12 cellular contexts compared by ENCODE assay signal in the genomic region with DNA sequence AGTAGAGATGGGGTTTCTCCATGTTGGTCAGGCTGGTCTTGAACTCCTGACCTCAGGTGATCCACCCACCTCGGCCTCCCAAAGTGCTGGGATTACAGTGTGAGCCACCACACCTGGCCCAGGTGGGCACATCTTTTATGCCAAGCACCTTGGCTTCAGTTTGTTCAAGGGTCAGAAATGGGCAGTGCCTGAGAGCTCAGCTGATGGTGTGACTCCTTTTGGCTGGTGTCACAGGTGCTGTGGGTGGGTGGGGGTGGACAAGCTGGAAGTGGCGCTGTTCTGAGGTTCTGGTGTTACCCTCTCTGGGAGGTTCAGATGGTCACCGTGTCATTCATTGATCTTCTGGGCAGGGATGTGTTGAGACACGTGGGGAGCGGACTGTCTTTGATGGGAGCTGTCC. TPM values are rescaled to one million over a fixed set of nuclear protein-coding genes. Genes with fewer than 3 reads are reported as not detected.
DNase-seq lines count a peak whose midpoint lies in the region; TF ChIP-seq lines count a peak whose summit lies in the region.
"Had no signal": no experiment of that assay in that cellular context is flagged by ENCODE, and none has a peak within 500 bp of the region (broad histone marks: within the 10 kb centered on the region; RNA-seq: fewer than 3 reads in every experiment).

No MANE protein-coding gene starts in this region.

- peak; percentile 7 for DNase-seq in activated CD4-positive, alpha-beta memory T cell treated with anti-CD3 and anti-CD28 coated beads for 36 hours
- no peak for DNase-seq in activated CD4-positive, alpha-beta memory T cell treated with anti-CD3 and anti-CD28 coated beads, Interleukin-2, amount 10 ng/mL, durations not matched to agents 7 days and 5 days
- DNase-seq in glutamatergic neuron = no peak
- peak; percentile 35 for DNase-seq in posterior vena cava (ENCODE audit: low spot score)
- DNase-seq in erythroblast (lab: John Stamatoyannopoulos, UW) = no peak
- no peak for DNase-seq in immature natural killer cell
- DNase-seq in progenitor cell of endocrine pancreas (ENCODE audit: low spot score, unreplicated experiment) = no peak
- DNase-seq: ACHN; Calu3; CD4-positive, alpha-beta T cell; DMS 273 treated with DMSO at 0.1 percent for 48 hours; H7 had no signal

- no peak overlapping the region for H3K27ac Mint-ChIP-seq in activated CD4-positive, alpha-beta memory T cell treated with anti-CD3 and anti-CD28 coated beads for 36 hours
- H3K27ac Mint-ChIP-seq in activated CD4-positive, alpha-beta memory T cell treated with anti-CD3 and anti-CD28 coated beads, Interleukin-2, amount 10 ng/mL, durations not matched to agents 7 days and 5 days = no peak overlapping the region
- H3K27ac Mint-ChIP-seq in glutamatergic neuron (ENCODE audit: unreplicated experiment) (peak overlapping the region; percentile 70), immature natural killer cell (no peak overlapping the region), progenitor cell of endocrine pancreas (no peak overlapping the region)
- H3K27ac Mint-ChIP-seq: CD4-positive, alpha-beta T cell had no signal

- intact Hi-C loops in activated CD4-positive, alpha-beta memory T cell treated with anti-CD3 and anti-CD28 coated beads for 36 hours (cut with micrococcal nuclease) = no loop called here
- intact Hi-C loops in posterior vena cava (cut with DNase I) = no loop called here

- no peaks in the 10 kb centered on the region for H3K36me3 Mint-ChIP-seq in activated CD4-positive, alpha-beta memory T cell treated with anti-CD3 and anti-CD28 coated beads for 36 hours
- H3K36me3 Mint-ChIP-seq in activated CD4-positive, alpha-beta memory T cell treated with anti-CD3 and anti-CD28 coated beads, Interleukin-2, amount 10 ng/mL, durations not matched to agents 7 days and 5 days (ENCODE audit: low read depth) = no peaks in the 10 kb centered on the region
- H3K36me3 Mint-ChIP-seq in glutamatergic neuron (ENCODE audit: unreplicated experiment) (no peaks in the 10 kb centered on the region), immature natural killer cell (no peaks in the 10 kb centered on the region), progenitor cell of endocrine pancreas (ENCODE audit: insufficient read depth) (no peaks in the 10 kb centered on the region)

- H3K27me3 Mint-ChIP-seq in activated CD4-positive, alpha-beta memory T cell treated with anti-CD3 and anti-CD28 coated beads for 36 hours = no peaks in the 10 kb centered on the region
- no peaks in the 10 kb centered on the region for H3K27me3 Mint-ChIP-seq in activated CD4-positive, alpha-beta memory T cell treated with anti-CD3 and anti-CD28 coated beads, Interleukin-2, amount 10 ng/mL, durations not matched to agents 7 days and 5 days
- H3K27me3 Mint-ChIP-seq in glutamatergic neuron (ENCODE audit: unreplicated experiment) (peaks cover 6% of the 10 kb centered on the region), immature natural killer cell (ENCODE audit: low read depth in 3 of 3) (peaks cover 0 to 8% (median 1%) of the 10 kb centered on the region in 3 donors), progenitor cell of endocrine pancreas (no peaks in the 10 kb centered on the region)

- no peak overlapping the region for H3K4me3 Mint-ChIP-seq in activated CD4-positive, alpha-beta memory T cell treated with anti-CD3 and anti-CD28 coated beads for 36 hours
- H3K4me3 Mint-ChIP-seq in activated CD4-positive, alpha-beta memory T cell treated with anti-CD3 and anti-CD28 coated beads, Interleukin-2, amount 10 ng/mL, durations not matched to agents 7 days and 5 days = no peak overlapping the region
- H3K4me3 Mint-ChIP-seq in glutamatergic neuron (ENCODE audit: unreplicated experiment) (peak overlapping the region; percentile 66), immature natural killer cell (no peak overlapping the region), progenitor cell of endocrine pancreas (ENCODE audit: low read depth) (no peak overlapping the region)
- H3K4me3 Mint-ChIP-seq: CD4-positive, alpha-beta T cell had no signal

- POLR2A ChIA-PET in activated CD4-positive, alpha-beta memory T cell treated with anti-CD3 and anti-CD28 coated beads for 36 hours (lab: Charles Lee) = no interaction called here
- POLR2A ChIA-PET in activated CD4-positive, alpha-beta memory T cell treated with anti-CD3 and anti-CD28 coated beads, Interleukin-2, amount 10 ng/mL, durations not matched to agents 7 days and 5 days (lab: Charles Lee) = no interaction called here

- no peak for TF ChIP-seq POLR2A in erythroblast (IDR thresholded peaks at IDR 0.05; ENCODE audit: low read length)

- no peaks in the 10 kb centered on the region for H3K4me1 Mint-ChIP-seq in activated CD4-positive, alpha-beta memory T cell treated with anti-CD3 and anti-CD28 coated beads for 36 hours (ENCODE audit: low read depth)
- no peaks in the 10 kb centered on the region for H3K4me1 Mint-ChIP-seq in activated CD4-positive, alpha-beta memory T cell treated with anti-CD3 and anti-CD28 coated beads, Interleukin-2, amount 10 ng/mL, durations not matched to agents 7 days and 5 days
- H3K4me1 Mint-ChIP-seq in glutamatergic neuron (ENCODE audit: low read depth, unreplicated experiment) = peaks cover 48% of the 10 kb centered on the region
- H3K4me1 Mint-ChIP-seq in immature natural killer cell = no peaks in the 10 kb centered on the region
- H3K4me1 Mint-ChIP-seq in progenitor cell of endocrine pancreas (ENCODE audit: low read depth) = no peaks in the 10 kb centered on the region

- TF ChIP-seq CTCF in glutamatergic neuron (IDR thresholded peaks at IDR 0.05; ENCODE audit: partially characterized antibody, unreplicated experiment) (no peak), progenitor cell of endocrine pancreas (IDR thresholded peaks at IDR 0.05; ENCODE audit: unreplicated experiment) (no peak)

- H3K9me3 Mint-ChIP-seq in activated CD4-positive, alpha-beta memory T cell treated with anti-CD3 and anti-CD28 coated beads for 36 hours = no peaks in the 10 kb centered on the region
- H3K9me3 Mint-ChIP-seq in activated CD4-positive, alpha-beta memory T cell treated with anti-CD3 and anti-CD28 coated beads, Interleukin-2, amount 10 ng/mL, durations not matched to agents 7 days and 5 days = no peaks in the 10 kb centered on the region
- peaks cover 9% of the 10 kb centered on the region for H3K9me3 Mint-ChIP-seq in glutamatergic neuron (ENCODE audit: unreplicated experiment)
- peaks cover 0 to 2% (median 0%) of the 10 kb centered on the region in 6 donors for H3K9me3 Mint-ChIP-seq in immature natural killer cell
- H3K9me3 Mint-ChIP-seq in progenitor cell of endocrine pancreas (ENCODE audit: low read depth) = no peaks in the 10 kb centered on the region
- H3K9me3 Mint-ChIP-seq: CD4-positive, alpha-beta T cell had no signal

- CTCF ChIA-PET in activated CD4-positive, alpha-beta memory T cell treated with anti-CD3 and anti-CD28 coated beads for 36 hours (lab: Charles Lee) = no interaction called here
- CTCF ChIA-PET in activated CD4-positive, alpha-beta memory T cell treated with anti-CD3 and anti-CD28 coated beads, Interleukin-2, amount 10 ng/mL, durations not matched to agents 7 days and 5 days (lab: Charles Lee) = no interaction called here

RNA-seq across cellular contexts. Expression of gene ADCY1, which starts 11.5 kb away (rescaled TPM):
- total RNA-seq in activated CD4-positive, alpha-beta memory T cell treated with anti-CD3 and anti-CD28 coated beads for 36 hours = under 1 TPM; 0.57 to 0.58 TPM
- total RNA-seq in activated CD4-positive, alpha-beta memory T cell treated with anti-CD3 and anti-CD28 coated beads, Interleukin-2, amount 10 ng/mL, durations not matched to agents 7 days and 5 days = 1 to 10 TPM; 3.9 to 4.3 TPM
- total RNA-seq in glutamatergic neuron (ENCODE audit: unreplicated experiment) (51.9 TPM), posterior vena cava (10 to 100 TPM; 13.7 to 14.7 TPM), progenitor cell of endocrine pancreas (11.3 and 13.6 TPM in 2 replicates)
- not detected for polyA plus RNA-seq in immature natural killer cell

Comparison
In these comparisons a context has a peak if more than half of its experiments do, and no peak if none do; other contexts are left out.
1. DNase-seq: peak in activated CD4-positive, alpha-beta memory T cell treated with anti-CD3 and anti-CD28 coated beads for 36 hours (single experiment) and posterior vena cava (single experiment); none in activated CD4-positive, alpha-beta memory T cell treated with anti-CD3 and anti-CD28 coated beads, Interleukin-2, amount 10 ng/mL, durations not matched to agents 7 days and 5 days (single experiment), glutamatergic neuron (single experiment), erythroblast (0 of 2), immature natural killer cell (0 of 3) and progenitor cell of endocrine pancreas (single experiment).